ENCODE assay signal across 14 cellular contexts in the genomic region with DNA sequence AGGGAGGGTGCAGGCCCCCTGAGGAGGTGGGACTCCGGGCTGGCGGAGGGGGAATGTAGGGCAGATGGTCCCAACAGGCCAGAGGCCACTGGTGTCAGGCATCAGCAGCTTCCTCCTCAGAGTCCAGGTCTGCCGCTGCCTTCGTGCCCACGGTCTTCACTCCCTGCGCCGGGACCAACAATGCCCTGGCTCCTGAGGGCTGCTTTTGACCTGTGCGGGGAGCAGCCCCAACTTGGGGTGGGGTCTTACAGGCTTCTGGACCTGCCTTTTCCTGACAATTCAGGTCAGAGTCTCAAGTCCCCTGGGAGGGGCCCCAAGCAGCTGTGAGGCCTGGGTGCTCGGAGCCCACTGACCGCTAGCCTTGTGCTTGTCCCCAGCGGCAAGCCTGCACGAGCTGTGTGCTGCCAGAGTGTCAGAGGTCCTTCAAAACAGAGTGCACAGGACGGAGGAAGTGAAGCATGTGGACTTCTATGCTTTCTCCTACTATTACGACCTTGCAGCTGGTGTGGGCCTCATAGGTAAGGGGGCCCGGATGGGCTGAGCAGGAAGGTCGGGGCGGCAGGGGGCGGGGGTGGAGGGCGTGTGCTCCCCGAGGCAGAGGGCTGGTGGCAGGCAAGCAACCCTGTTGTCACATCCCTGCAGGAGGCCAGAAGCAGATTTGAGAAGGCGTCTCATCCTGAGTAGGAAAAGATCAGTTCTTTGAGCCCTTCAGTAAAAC. TPM values are rescaled to one million over a fixed set of nuclear protein-coding genes. Genes with fewer than 3 reads are reported as not detected.
DNase-seq lines count a peak whose midpoint lies in the region; ATAC-seq, FAIRE-seq and TF ChIP-seq lines count a peak whose summit lies in the region.
"Had no signal": no experiment of that assay in that cellular context is flagged by ENCODE, and none has a peak within 500 bp of the region (broad histone marks: within the 10 kb centered on the region; RNA-seq: fewer than 3 reads in every experiment).

No MANE protein-coding gene starts in this region.

- H4K20me1 ChIP-seq in GM23338 (replicated peaks; ENCODE audit: insufficient read depth) (no peaks in the 10 kb centered on the region), PC-9 (ENCODE audit: insufficient read depth) (no peaks in the 10 kb centered on the region), H1 (replicated peaks in 1 of 2; ENCODE audit: control insufficient read depth in 1 of 2, insufficient read depth in 2 of 2, low read length in 2 of 2) (peaks cover 2 to 7% of the 10 kb centered on the region in 2 experiments), neural progenitor cell (ENCODE audit: low read depth) (no peaks in the 10 kb centered on the region), OCI-LY7 (ENCODE audit: insufficient read depth, low read length) (no peaks in the 10 kb centered on the region)

- peak overlapping the region; percentile 35; the same call in 1 of the 2 replicates for H4K8ac ChIP-seq in H1 (ENCODE audit: extremely low read depth, insufficient read depth, low read length)

- H3K4ac ChIP-seq in H1 (replicated peaks; ENCODE audit: insufficient read length, low read depth, low read length) = no peak overlapping the region

- no peak overlapping the region for H3K23ac ChIP-seq in H1 (ENCODE audit: insufficient read length)

- H3K4me2 ChIP-seq in GM23338 (no peak overlapping the region), PC-9 (peak overlapping the region; percentile 65), H1 (ENCODE audit: insufficient read depth in 1 of 2, low read depth in 2 of 2, low read length in 2 of 2) (peak overlapping the region in 1 of 2 experiments; percentile 25; a peak in 1 of 4 replicates), neural progenitor cell (peak overlapping the region; percentile 1), OCI-LY7 (ENCODE audit: low read length) (no peak overlapping the region)

- no peak for TF ChIP-seq POLR2A in H1 (IDR thresholded peaks at IDR 0.05; ENCODE audit: control extremely low read depth in 1 of 2, low read depth in 2 of 2, low read length in 2 of 2)

- no peaks in the 10 kb centered on the region for H3K23me2 ChIP-seq in H1 (ENCODE audit: low read depth, low read length)

- TF ChIP-seq EP300 in H1 (IDR thresholded peaks at IDR 0.05; ENCODE audit: borderline replicate concordance in 1 of 2, low read depth in 2 of 2, low read length in 2 of 2) = no peak

- H3K9ac ChIP-seq in H1 (replicated peaks in 1 of 4; ENCODE audit: extremely low read depth in 1 of 4, low read depth in 3 of 4, low read length in 3 of 4) (no peak overlapping the region; a peak in 1 of 7 replicates), neural progenitor cell (no peak overlapping the region)

- H3K14ac ChIP-seq in H1 (ENCODE audit: insufficient read length) = no peak overlapping the region

- H2BK15ac ChIP-seq in H1 (ENCODE audit: low read length) = no peak overlapping the region

- no peaks in the 10 kb centered on the region for H3K9me3 Mint-ChIP-seq in GM23338
- H3K9me3 Mint-ChIP-seq in neural progenitor cell = no peaks in the 10 kb centered on the region
- H3K9me3 Mint-ChIP-seq: memory B cell had no signal

- no peak overlapping the region for H3K56ac ChIP-seq in H1 (replicated peaks; ENCODE audit: insufficient read length, low read depth, low read length)

- no TSS peak for BruUV-seq in PC-9 (replicated peaks; lab: Mats Ljungman, UMichigan)
- no TSS peak for BruUV-seq in A673 (replicated peaks; lab: Mats Ljungman, UMichigan)
- BruUV-seq in OCI-LY7 (replicated peaks; lab: Mats Ljungman, UMichigan) = no TSS peak

- 87% methylated on average over 16 of the region's 21 CpGs; no CpG with 5 or more reads in 1 of the 2 experiments for WGBS in H1 (ENCODE audit: extremely low coverage in 1 of 2, insufficient coverage in 1 of 2, insufficient read length in 1 of 2, insufficient replicate concordance in 2 of 2, low coverage in 1 of 2, low lambda C conversion rate in 2 of 2, missing lambda C conversion rate in 1 of 2), 2 experiments

- 0 out of 2 replicates have a peak overlapping the region, but pooled peaks have one; percentile 68 for H2BK12ac ChIP-seq in H1 (ENCODE audit: low read depth, low read length)

- no peak overlapping the region for H4K91ac ChIP-seq in H1 (replicated peaks; ENCODE audit: insufficient read length, low read length)

- H3K4me1 ChIP-seq in GM23338 (ENCODE audit: insufficient read depth) (no peaks in the 10 kb centered on the region), PC-9 (replicated peaks; ENCODE audit: insufficient read depth) (peaks cover 49% of the 10 kb centered on the region), H1 (replicated peaks in 1 of 4; ENCODE audit: control insufficient read depth in 3 of 4, insufficient read depth in 4 of 4, low read length in 3 of 4) (peaks cover 0 to 5% (median 2%) of the 10 kb centered on the region in 4 experiments; a peak in 2 of 7 replicates), neural progenitor cell (peaks cover 13% of the 10 kb centered on the region), A673 (ENCODE audit: insufficient read depth, low read length, poor library complexity, severe bottlenecking) (peaks cover 3% of the 10 kb centered on the region), OCI-LY7 (ENCODE audit: insufficient read depth, low read length, poor library complexity, severe bottlenecking) (no peaks in the 10 kb centered on the region)

- H3K4me3 ChIP-seq in GM23338 (no peak overlapping the region), PC-9 (no peak overlapping the region), H1 (ENCODE audit: extremely low read depth in 1 of 4, insufficient read depth in 2 of 4, low read depth in 3 of 4, low read length in 4 of 4) (no peak overlapping the region), neural progenitor cell (no peak overlapping the region), A673 (ENCODE audit: low read depth, low read length, poor library complexity, severe bottlenecking) (no peak overlapping the region), OCI-LY7 (ENCODE audit: low read depth, low read length, poor library complexity, severe bottlenecking) (no peak overlapping the region)
- H3K4me3 ChIP-seq: dorsolateral prefrontal cortex, suprapubic skin had no signal

- no peaks in the 10 kb centered on the region for H3F3A ChIP-seq in GM23338 (replicated peaks; ENCODE audit: low read depth)
- H3F3A ChIP-seq in PC-9 (ENCODE audit: insufficient read depth, low read depth) = peaks cover 35% of the 10 kb centered on the region
- H3F3A ChIP-seq in neural progenitor cell (ENCODE audit: low read depth) = no peaks in the 10 kb centered on the region

- H3K9me3 ChIP-seq in PC-9 (ENCODE audit: insufficient read depth, low read depth) = no peaks in the 10 kb centered on the region
- H3K9me3 ChIP-seq in H1 (ENCODE audit: insufficient read depth in 2 of 2, low read depth in 1 of 2, low read length in 1 of 2) = no peaks in the 10 kb centered on the region
- no peaks in the 10 kb centered on the region for H3K9me3 ChIP-seq in neural progenitor cell (ENCODE audit: low read depth)
- no peaks in the 10 kb centered on the region for H3K9me3 ChIP-seq in A673 (ENCODE audit: low read depth, low read length, poor library complexity, severe bottlenecking)
- no peaks in the 10 kb centered on the region for H3K9me3 ChIP-seq in OCI-LY7 (ENCODE audit: low read length)
- H3K9me3 ChIP-seq: suprapubic skin had no signal

- H4K5ac ChIP-seq in H1 (ENCODE audit: insufficient read length, low read depth, low read length) = no peak overlapping the region

- H3K27ac Mint-ChIP-seq in GM23338 (peak overlapping the region; percentile 90; the same call in 1 of the 2 replicates), neural progenitor cell (peak overlapping the region; percentile 33)
- H3K27ac Mint-ChIP-seq: memory B cell had no signal

- POLR2A ChIA-PET in PC-9 (lab: Charles Lee; ENCODE audit: unreplicated experiment) (interaction anchor here (0.7 to 1.7 kb wide), 3 partner anchors 25 to 310 kb away, joined by 4 to 16 read pairs (median 5); a partner anchor contains a TSS), H1 (lab: Charles Lee; ENCODE audit: partially characterized antibody) (no interaction called here), A673 (lab: Charles Lee; ENCODE audit: low non-redundant PET) (no interaction called here), OCI-LY7 (lab: Charles Lee) (interaction anchor here (1.4 kb wide), 1 partner anchor 24 kb away, joined by 4 read pairs; no protein-coding TSS in a partner anchor)

- no peaks in the 10 kb centered on the region for H3K79me2 ChIP-seq in GM23338 (replicated peaks; ENCODE audit: insufficient read depth)
- peaks cover 16% of the 10 kb centered on the region for H3K79me2 ChIP-seq in PC-9 (ENCODE audit: low read depth)
- no peaks in the 10 kb centered on the region for H3K79me2 ChIP-seq in H1 (ENCODE audit: control insufficient read depth in 1 of 2, insufficient read depth in 2 of 2, low read length in 2 of 2)
- H3K79me2 ChIP-seq in neural progenitor cell (ENCODE audit: low read depth) = no peaks in the 10 kb centered on the region
- no peaks in the 10 kb centered on the region for H3K79me2 ChIP-seq in OCI-LY7 (ENCODE audit: insufficient read depth, low read depth, low read length)

- H3K9me2 ChIP-seq in GM23338 (ENCODE audit: insufficient read depth) = no peaks in the 10 kb centered on the region
- H3K9me2 ChIP-seq in PC-9 (ENCODE audit: insufficient read depth) = no peaks in the 10 kb centered on the region
- no peaks in the 10 kb centered on the region for H3K9me2 ChIP-seq in OCI-LY7 (ENCODE audit: insufficient read depth, low read length)

- H2BK20ac ChIP-seq in H1 (ENCODE audit: low read length) = no peak overlapping the region

- H3K27me3 ChIP-seq in GM23338 (ENCODE audit: insufficient read depth) (no peaks in the 10 kb centered on the region), PC-9 (ENCODE audit: insufficient read depth, low read depth) (no peaks in the 10 kb centered on the region), H1 (replicated peaks in 1 of 4; ENCODE audit: control insufficient read depth in 3 of 4, extremely low read depth in 1 of 4, insufficient read depth in 3 of 4, low read length in 3 of 4) (no peaks in the 10 kb centered on the region), neural progenitor cell (no peaks in the 10 kb centered on the region), A673 (replicated peaks; ENCODE audit: insufficient read depth, low read depth, low read length, poor library complexity) (no peaks in the 10 kb centered on the region)
- H3K27me3 ChIP-seq: dorsolateral prefrontal cortex, suprapubic skin had no signal

- H3K27me3 Mint-ChIP-seq in GM23338 (ENCODE audit: insufficient read depth, low read depth, poor library complexity) = peaks cover 7% of the 10 kb centered on the region
- peaks cover 2% of the 10 kb centered on the region for H3K27me3 Mint-ChIP-seq in neural progenitor cell (ENCODE audit: insufficient read depth, low read depth)
- H3K27me3 Mint-ChIP-seq: memory B cell had no signal

- H2BK120ac ChIP-seq in H1 (replicated peaks; ENCODE audit: low read depth, low read length) = no peak overlapping the region

- H3K27ac ChIP-seq in GM23338 (ENCODE audit: low read depth) (no peak overlapping the region), PC-9 (peak overlapping the region; percentile 97), H1 (ENCODE audit: low read depth, low read length) (peak overlapping the region; percentile 38; the same call in 1 of the 2 replicates), neural progenitor cell (no peak overlapping the region), A673 (ENCODE audit: low read depth, low read length, poor library complexity, severe bottlenecking) (no peak overlapping the region), OCI-LY7 (ENCODE audit: low read depth, low read length, poor library complexity, severe bottlenecking) (no peak overlapping the region)
- H3K27ac ChIP-seq: suprapubic skin had no signal

- H3K36me3 ChIP-seq in GM23338 (ENCODE audit: insufficient read depth) (no peaks in the 10 kb centered on the region), PC-9 (ENCODE audit: low read depth) (no peaks in the 10 kb centered on the region), H1 (ENCODE audit: control insufficient read depth in 2 of 4, insufficient read depth in 4 of 4, low read length in 3 of 4) (no peaks in the 10 kb centered on the region; a peak in 1 of 8 replicates), neural progenitor cell (no peaks in the 10 kb centered on the region), A673 (ENCODE audit: insufficient read depth, low read length, poor library complexity, severe bottlenecking) (peaks cover 4% of the 10 kb centered on the region), OCI-LY7 (ENCODE audit: insufficient read depth, low read length) (no peaks in the 10 kb centered on the region)

- no peak for TF ChIP-seq CTCF in GM23338 (conservative IDR thresholded peaks at IDR 0.05; ENCODE audit: low read depth in 2 of 2)
- no peak for TF ChIP-seq CTCF in PC-9 (conservative IDR thresholded peaks at IDR 0.05)
- no peak for TF ChIP-seq CTCF in H1 (IDR thresholded peaks at IDR 0.05; ENCODE audit: control extremely low read depth in 1 of 3, insufficient read depth in 1 of 3, low read depth in 1 of 3, low read length in 3 of 3)
- TF ChIP-seq CTCF in neural progenitor cell (IDR thresholded peaks at IDR 0.05) = no peak
- TF ChIP-seq CTCF in A673 (conservative IDR thresholded peaks at IDR 0.05; ENCODE audit: low read depth, low read length) = no peak
- TF ChIP-seq CTCF in OCI-LY7 (conservative IDR thresholded peaks at IDR 0.05; ENCODE audit: low read length) = no peak

- H2AFZ ChIP-seq in GM23338 = no peak overlapping the region
- H2AFZ ChIP-seq in PC-9 = no peak overlapping the region
- no peak overlapping the region for H2AFZ ChIP-seq in H1 (ENCODE audit: low read length)
- no peak overlapping the region for H2AFZ ChIP-seq in neural progenitor cell (replicated peaks)
- no peak overlapping the region for H2AFZ ChIP-seq in OCI-LY7 (ENCODE audit: low read length)

- peak; percentile 17 for ATAC-seq in GM23338
- no peak for ATAC-seq in HG03565 (IDR thresholded peaks at IDR 0.05; ENCODE audit: unreplicated experiment)

- H3K18ac ChIP-seq in H1 (ENCODE audit: extremely low read depth, low read length) = no peak overlapping the region; the same call in 1 of the 2 replicates

- no peak for DNase-seq in GM23338 (ENCODE audit: low spot score)
- DNase-seq in PC-9 = no peak
- DNase-seq in H1 (ENCODE audit: low read depth in 1 of 2, low spot score in 2 of 2) = no peak
- DNase-seq in neural progenitor cell (ENCODE audit: low spot score) = no peak
- DNase-seq in A673 (ENCODE audit: low spot score) = no peak
- no peak for DNase-seq in OCI-LY7 (ENCODE audit: low spot score)
- DNase-seq in SKM-1 (lab: John Stamatoyannopoulos, UW; ENCODE audit: unreplicated experiment) = no peak
- DNase-seq: activated naive CD4-positive, alpha-beta T cell treated with anti-CD3 and anti-CD28 coated beads, Interleukin-2, amount 50 U/mL, for 16 hours; dorsolateral prefrontal cortex; glutamatergic neuron; NCI-H524 treated with DMSO at 0.1 percent for 48 hours had no signal

- H2BK5ac ChIP-seq in H1 (ENCODE audit: low read depth, low read length) = peak overlapping the region; percentile 44

- TF ChIP-seq RAD21 in H1 (IDR thresholded peaks at IDR 0.05 in 1 of 2, conservative IDR thresholded peaks at IDR 0.05 in 1 of 2; ENCODE audit: low read depth in 2 of 2, low read length in 2 of 2) = no peak

- CTCF ChIA-PET in PC-9 (lab: Charles Lee) (interaction anchor here (0.5 to 1.6 kb wide), 6 partner anchors 12 to 169 kb away, joined by 3 to 22 read pairs (median 3); a partner anchor contains a TSS), H1 (lab: Charles Lee; ENCODE audit: partially characterized antibody) (interaction anchor here (0.9 to 5.3 kb wide), 8 partner anchors 10 to 31 kb away, joined by 3 to 24 read pairs (median 4); a partner anchor contains a TSS), A673 (lab: Charles Lee) (no interaction called here), OCI-LY7 (lab: Charles Lee; ENCODE audit: unreplicated experiment) (no interaction called here)

- H3K4me3 Mint-ChIP-seq in GM23338 (no peak overlapping the region), neural progenitor cell (no peak overlapping the region)
- H3K4me3 Mint-ChIP-seq: memory B cell had no signal

- H3K36me3 Mint-ChIP-seq in GM23338 (ENCODE audit: low read depth) = no peaks in the 10 kb centered on the region; the same call in 1 of the 3 replicates
- peaks cover 2% of the 10 kb centered on the region for H3K36me3 Mint-ChIP-seq in neural progenitor cell

- H3K79me1 ChIP-seq in H1 (ENCODE audit: low read depth, low read length) = no peaks in the 10 kb centered on the region

- peaks cover 7% of the 10 kb centered on the region for H3K4me1 Mint-ChIP-seq in GM23338
- H3K4me1 Mint-ChIP-seq in neural progenitor cell = peaks cover 18% of the 10 kb centered on the region
- H3K4me1 Mint-ChIP-seq: memory B cell had no signal

- no peak for FAIRE-seq in H1 (lab: Jason Lieb, UNC)

- intact Hi-C loops in PC-9 (cut with micrococcal nuclease; ENCODE audit: unreplicated experiment) (no loop called here), A673 (cut with micrococcal nuclease; ENCODE audit: unreplicated experiment) (loop anchor here (10.0 kb wide), 1 partner anchor 228 kb away; a partner anchor contains a TSS), OCI-LY7 (cut with micrococcal nuclease; ENCODE audit: unreplicated experiment) (no loop called here)

- H2AK5ac ChIP-seq in H1 (ENCODE audit: low read depth, low read length) = 0 out of 2 replicates have a peak overlapping the region, but pooled peaks have one; percentile 88

RNA-seq across cellular contexts. Expression of a gene that starts 25.3 kb away (rescaled TPM):
- 61.9 and 64.0 TPM in 2 replicates for total RNA-seq in GM23338 (2014; rRNA removed; shearing (Covaris generic))
- polyA plus RNA-seq in GM23338 (2016; fragmentation: Nextera tagmentation; extraction: Ambion mirVana) (15.6 and 15.9 TPM in 2 replicates), H1 (2011; rRNA removed) (26.6 and 36.0 TPM in 2 replicates)
- total RNA-seq in PC-9 (2021) (127 and 133 TPM in 2 replicates), neural progenitor cell (ENCODE audit: low replicate concordance) (40.9 and 76.7 TPM in 2 replicates), A673 (2021) (52.3 and 53.5 TPM in 2 replicates), OCI-LY7 (2022) (6.4 and 7.0 TPM in 2 replicates)
- total RNA-seq in H1 (2021; fragmentation: NEBNext Ultra II Directional; extraction: Animal tissue kit (Norgen Biotek cat#: 25700)) = 54.9 and 56.0 TPM in 2 replicates
- 30.5 TPM for polyA plus RNA-seq in H1 (2011; cell fraction: cytosol; rRNA removed)
- 104 TPM for polyA plus RNA-seq in H1 (2011; cell fraction: nucleus; rRNA removed)
- polyA plus RNA-seq in H1 (2012, experiment 1 of 2) = 29.4 to 49.2 TPM (median 45.5 TPM) in 4 replicates
- 47.3 TPM for polyA plus RNA-seq in H1 (2012, experiment 2 of 2)
- 25.1 TPM for polyA plus RNA-seq in H1 (2013, experiment 1 of 2)
- 22.9 TPM for polyA plus RNA-seq in H1 (2013, experiment 2 of 2)
- polyA minus RNA-seq in H1 (2011; rRNA and poly(A)+ RNA removed) = 29.7 and 33.8 TPM in 2 replicates
- 27.2 TPM for polyA minus RNA-seq in H1 (2011; cell fraction: cytosol; rRNA and poly(A)+ RNA removed)
- 27.2 TPM for polyA minus RNA-seq in H1 (2011; cell fraction: nucleus; rRNA and poly(A)+ RNA removed)
- 4.5 and 4.9 TPM in 2 replicates for total RNA-seq in OCI-LY7 (2014; rRNA removed; shearing (Covaris generic))

RNA-seq across cellular contexts. Expression of a gene that starts 27.1 kb away (rescaled TPM):
- total RNA-seq in GM23338 (2014; rRNA removed; shearing (Covaris generic)) = 45.9 TPM in 2 replicates
- 19.0 and 19.3 TPM in 2 replicates for polyA plus RNA-seq in GM23338 (2016; fragmentation: Nextera tagmentation; extraction: Ambion mirVana)
- 75.5 and 80.4 TPM in 2 replicates for total RNA-seq in PC-9 (2021)
- 43.9 and 47.8 TPM in 2 replicates for total RNA-seq in H1 (2021; fragmentation: NEBNext Ultra II Directional; extraction: Animal tissue kit (Norgen Biotek cat#: 25700))
- polyA plus RNA-seq in H1 (2011; rRNA removed) = 57.3 and 70.6 TPM in 2 replicates
- 61.6 TPM for polyA plus RNA-seq in H1 (2011; cell fraction: cytosol; rRNA removed)
- polyA plus RNA-seq in H1 (2011; cell fraction: nucleus; rRNA removed) = 144 TPM
- 30.1 to 46.8 TPM (median 43.0 TPM) in 4 replicates for polyA plus RNA-seq in H1 (2012, experiment 1 of 2)
- 40.5 TPM for polyA plus RNA-seq in H1 (2012, experiment 2 of 2)
- 35.9 TPM for polyA plus RNA-seq in H1 (2013, experiment 1 of 2)
- polyA plus RNA-seq in H1 (2013, experiment 2 of 2) = 33.7 TPM
- polyA minus RNA-seq in H1 (2011; rRNA and poly(A)+ RNA removed) = 34.9 and 35.3 TPM in 2 replicates
- 24.4 TPM for polyA minus RNA-seq in H1 (2011; cell fraction: cytosol; rRNA and poly(A)+ RNA removed)
- 32.4 TPM for polyA minus RNA-seq in H1 (2011; cell fraction: nucleus; rRNA and poly(A)+ RNA removed)
- total RNA-seq in neural progenitor cell (ENCODE audit: low replicate concordance) = 32.3 and 60.1 TPM in 2 replicates
- total RNA-seq in A673 (2021) = 50.2 and 53.2 TPM in 2 replicates
- not detected in 2 replicates for total RNA-seq in OCI-LY7 (2014; rRNA removed; shearing (Covaris generic))
- 2.3 and 4.2 TPM in 2 replicates for total RNA-seq in OCI-LY7 (2022)

Comparison
In these comparisons a context has a peak if more than half of its experiments do, and no peak if none do; other contexts are left out.
1. H3K27ac ChIP-seq: peak in PC-9 (single experiment) and H1 (single experiment); none in GM23338 (single experiment), neural progenitor cell (single experiment), A673 (single experiment) and OCI-LY7 (single experiment).
2. H3K4me2 ChIP-seq: peak in PC-9 (single experiment) and neural progenitor cell (single experiment); none in GM23338 (single experiment) and OCI-LY7 (single experiment).
3. CTCF ChIA-PET loops: an anchor here in PC-9 (0.5 to 1.6 kb wide) and H1 (0.9 to 5.3 kb wide); none called in A673 and OCI-LY7.
4. POLR2A ChIA-PET loops: an anchor here in PC-9 (0.7 to 1.7 kb wide) and OCI-LY7 (1.4 kb wide); none called in H1 and A673.